ENCODE assay signal across 8 cellular contexts in genomic region chr13:98143601-98144500, GRCh38. TPM values are rescaled to one million over a fixed set of nuclear protein-coding genes. Genes with fewer than 3 reads are reported as not detected.
DNase-seq lines count a peak whose midpoint lies in the region; ATAC-seq lines count a peak whose summit lies in the region.

No MANE protein-coding gene starts in this region.

- H3K4me1 ChIP-seq in skeletal muscle satellite cell (ENCODE audit: control insufficient read depth, insufficient read depth, low read length) = peaks cover 33% of the 10 kb centered on the region

- POLR2A ChIA-PET in activated CD4-positive, alpha-beta T cell treated with anti-CD3 and anti-CD28 coated beads, Interleukin-2, amount 10 ng/mL, durations not matched to agents 7 days and 5 days (lab: Charles Lee) = no interaction called here

- H3K4me2 ChIP-seq in skeletal muscle satellite cell (ENCODE audit: low read length) = peak overlapping the region; percentile 99

- no peaks in the 10 kb centered on the region for H3K36me3 ChIP-seq in skeletal muscle satellite cell (ENCODE audit: insufficient read depth, low read length)

- H3K27me3 ChIP-seq in skeletal muscle satellite cell (ENCODE audit: control insufficient read depth, insufficient read depth, low read length) = no peaks in the 10 kb centered on the region

- peaks cover 8% of the 10 kb centered on the region for H3K4me1 Mint-ChIP-seq in activated CD4-positive, alpha-beta T cell treated with anti-CD3 and anti-CD28 coated beads, Interleukin-2, amount 10 ng/mL, durations not matched to agents 7 days and 5 days
- peaks cover 11% of the 10 kb centered on the region for H3K4me1 Mint-ChIP-seq in activated naive CD8-positive, alpha-beta T cell treated with anti-CD3 and anti-CD28 coated beads, Interleukin-2, amount 50 U/mL, for 24 hours

- H3K4me3 Mint-ChIP-seq in activated CD4-positive, alpha-beta T cell treated with anti-CD3 and anti-CD28 coated beads, Interleukin-2, amount 10 ng/mL, durations not matched to agents 7 days and 5 days = peak overlapping the region; percentile 26
- H3K4me3 Mint-ChIP-seq in activated naive CD8-positive, alpha-beta T cell treated with anti-CD3 and anti-CD28 coated beads, Interleukin-2, amount 50 U/mL, for 24 hours = peak overlapping the region; percentile 62

- no peak for DNase-seq in activated CD4-positive, alpha-beta T cell treated with anti-CD3 and anti-CD28 coated beads, Interleukin-2, amount 10 ng/mL, durations not matched to agents 7 days and 5 days
- DNase-seq in activated CD4-positive, alpha-beta T cell treated with anti-CD3 and anti-CD28 coated beads, Interleukin-2, amount 50 U/mL, for 4 hours = no peak
- peak; percentile 4 for DNase-seq in activated naive CD8-positive, alpha-beta T cell treated with anti-CD3 and anti-CD28 coated beads, Interleukin-2, amount 50 U/mL, for 24 hours
- no peak for DNase-seq in NCI-H510A treated with DMSO at 0.1 percent for 48 hours (lab: John Stamatoyannopoulos, UW)
- DNase-seq in hippocampal formation (lab: John Stamatoyannopoulos, UW) = no peak

- CTCF ChIA-PET in activated CD4-positive, alpha-beta T cell treated with anti-CD3 and anti-CD28 coated beads, Interleukin-2, amount 10 ng/mL, durations not matched to agents 7 days and 5 days (lab: Charles Lee) = no interaction called here

- no peaks in the 10 kb centered on the region for H3K36me3 Mint-ChIP-seq in activated CD4-positive, alpha-beta T cell treated with anti-CD3 and anti-CD28 coated beads, Interleukin-2, amount 10 ng/mL, durations not matched to agents 7 days and 5 days (ENCODE audit: low read depth)
- no peaks in the 10 kb centered on the region for H3K36me3 Mint-ChIP-seq in activated naive CD8-positive, alpha-beta T cell treated with anti-CD3 and anti-CD28 coated beads, Interleukin-2, amount 50 U/mL, for 24 hours (ENCODE audit: low read depth)

- peak overlapping the region; percentile 58 for H3K4me3 ChIP-seq in iPS-11a (ENCODE audit: low read depth, low read length)
- peak overlapping the region; percentile 90 for H3K4me3 ChIP-seq in skeletal muscle satellite cell (ENCODE audit: low read length)

- no peak overlapping the region for H3K27ac Mint-ChIP-seq in activated CD4-positive, alpha-beta T cell treated with anti-CD3 and anti-CD28 coated beads, Interleukin-2, amount 10 ng/mL, durations not matched to agents 7 days and 5 days
- H3K27ac Mint-ChIP-seq in activated naive CD8-positive, alpha-beta T cell treated with anti-CD3 and anti-CD28 coated beads, Interleukin-2, amount 50 U/mL, for 24 hours = no peak overlapping the region

- H3K9ac ChIP-seq in skeletal muscle satellite cell (ENCODE audit: low read depth, low read length) = peak overlapping the region; percentile 95

- H3K27me3 Mint-ChIP-seq in activated CD4-positive, alpha-beta T cell treated with anti-CD3 and anti-CD28 coated beads, Interleukin-2, amount 10 ng/mL, durations not matched to agents 7 days and 5 days = peaks cover 62% of the 10 kb centered on the region
- peaks cover 61% of the 10 kb centered on the region for H3K27me3 Mint-ChIP-seq in activated naive CD8-positive, alpha-beta T cell treated with anti-CD3 and anti-CD28 coated beads, Interleukin-2, amount 50 U/mL, for 24 hours

- peak; percentile 1 for ATAC-seq in HG03442 (IDR thresholded peaks at IDR 0.05; ENCODE audit: unreplicated experiment)
- ATAC-seq in activated naive CD8-positive, alpha-beta T cell treated with anti-CD3 and anti-CD28 coated beads, Interleukin-2, amount 50 U/mL, for 24 hours = no peak

- no peaks in the 10 kb centered on the region for H3K9me3 ChIP-seq in skeletal muscle satellite cell (replicated peaks; ENCODE audit: low read length)

- H3K9me3 Mint-ChIP-seq in activated CD4-positive, alpha-beta T cell treated with anti-CD3 and anti-CD28 coated beads, Interleukin-2, amount 10 ng/mL, durations not matched to agents 7 days and 5 days = no peaks in the 10 kb centered on the region
- no peaks in the 10 kb centered on the region for H3K9me3 Mint-ChIP-seq in activated naive CD8-positive, alpha-beta T cell treated with anti-CD3 and anti-CD28 coated beads, Interleukin-2, amount 50 U/mL, for 24 hours

RNA-seq across cellular contexts. Expression of gene FARP1, which starts 1.0 kb away (rescaled TPM):
- 1 to 10 TPM in 1 of 2 experiments, under 1 TPM in 1; 0.67 to 1.0 TPM for total RNA-seq in activated CD4-positive, alpha-beta T cell treated with anti-CD3 and anti-CD28 coated beads, Interleukin-2, amount 10 ng/mL, durations not matched to agents 7 days and 5 days
- total RNA-seq in skeletal muscle satellite cell (2012; rRNA removed) = 8.5 and 9.1 TPM in 2 replicates

RNA-seq across cellular contexts. Expression of gene RNF113B, which starts 33.2 kb away (rescaled TPM):
- not detected for total RNA-seq in activated CD4-positive, alpha-beta T cell treated with anti-CD3 and anti-CD28 coated beads, Interleukin-2, amount 10 ng/mL, durations not matched to agents 7 days and 5 days
- total RNA-seq in skeletal muscle satellite cell (2012; rRNA removed) = not detected in 2 replicates
